In the genomic region with DNA sequence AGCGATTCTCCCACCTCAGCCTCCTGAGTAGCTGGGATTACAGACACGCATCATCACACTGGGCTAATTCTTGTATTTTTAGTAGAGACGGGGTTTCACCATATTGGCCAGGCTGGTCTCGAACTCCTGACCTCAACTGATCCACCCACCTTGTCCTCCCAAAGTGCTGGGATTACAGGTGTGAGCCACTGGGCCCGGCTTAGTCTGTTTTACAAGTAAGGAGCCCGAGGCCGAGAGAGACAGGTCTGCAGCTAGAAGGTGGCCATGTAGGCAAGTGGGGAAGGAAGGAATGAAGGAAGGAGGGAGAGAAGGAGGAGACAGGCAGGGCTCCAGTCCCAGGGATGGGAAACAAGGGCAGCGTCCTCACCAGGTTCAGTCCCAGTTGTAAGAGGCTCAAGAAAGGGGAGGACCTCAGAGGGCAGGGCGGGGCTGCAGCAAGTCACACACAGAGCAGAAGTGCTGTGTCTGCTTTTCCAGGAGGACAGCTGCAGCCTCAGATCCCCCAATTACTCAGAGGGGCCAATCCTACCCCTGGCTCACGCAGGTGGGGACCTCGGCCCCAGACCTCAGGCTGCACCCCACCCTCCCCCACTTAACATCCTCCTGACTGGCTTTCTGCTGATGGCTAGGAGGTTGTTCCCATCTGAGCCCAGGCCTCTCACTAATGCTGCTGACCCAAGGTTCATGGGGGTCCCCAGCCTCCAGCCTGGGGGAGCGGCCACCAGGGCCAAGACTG, we compare ENCODE assay signal across 13 cellular contexts. TPM values are rescaled to one million over a fixed set of nuclear protein-coding genes. Genes with fewer than 3 reads are reported as not detected.
DNase-seq lines count a peak whose midpoint lies in the region; ATAC-seq and TF ChIP-seq lines count a peak whose summit lies in the region.
"Had no signal": no experiment of that assay in that cellular context is flagged by ENCODE, and none has a peak within 500 bp of the region (broad histone marks: within the 10 kb centered on the region; RNA-seq: fewer than 3 reads in every experiment).

No MANE protein-coding gene starts in this region.

- H3K27me3 ChIP-seq in adipocyte (replicated peaks; ENCODE audit: control insufficient read depth, insufficient read depth, low read length) (peaks cover 4% of the 10 kb centered on the region), heart right ventricle (peaks cover 0 to 30% (median 4%) of the 10 kb centered on the region in 7 donors), osteoblast (ENCODE audit: insufficient read depth, low read length) (peaks cover 13% of the 10 kb centered on the region)
- H3K27me3 ChIP-seq: cardiac muscle cell had no signal

- ATAC-seq in heart right ventricle (peak in 7 of 8 donors; percentile 44 to 79 (median 66)), HG03469 (IDR thresholded peaks at IDR 0.05; ENCODE audit: unreplicated experiment) (no peak)
- ATAC-seq: Panc1 had no signal

- H3K4me1 ChIP-seq in adipocyte (ENCODE audit: control insufficient read depth, insufficient read depth, low read length) (peaks cover 12% of the 10 kb centered on the region), heart right ventricle (peaks cover 0 to 7% (median 0%) of the 10 kb centered on the region in 9 donors), osteoblast (ENCODE audit: insufficient read depth, low read length) (no peaks in the 10 kb centered on the region)

- H3K9me3 ChIP-seq in adipocyte (ENCODE audit: control insufficient read depth, low read length) (peaks cover 9% of the 10 kb centered on the region), heart right ventricle (peaks cover 0 to 4% (median 0%) of the 10 kb centered on the region in 11 donors), osteoblast (ENCODE audit: low read depth, low read length) (no peaks in the 10 kb centered on the region)

- no peaks in the 10 kb centered on the region for H3K79me2 ChIP-seq in osteoblast (ENCODE audit: insufficient read depth, low read length)

- peak overlapping the region; percentile 79 for H3K9ac ChIP-seq in adipocyte (ENCODE audit: low read length)

- no peak overlapping the region for H3K4me2 ChIP-seq in osteoblast (ENCODE audit: insufficient read depth, low read length)

- no peaks in the 10 kb centered on the region for H4K20me1 ChIP-seq in osteoblast (ENCODE audit: insufficient read depth, low read length)

- TF ChIP-seq CTCF in heart right ventricle (IDR thresholded peaks at IDR 0.05) (no peak), osteoblast (IDR thresholded peaks at IDR 0.05; ENCODE audit: extremely low read depth, low read depth, low read length) (no peak)

- DNase-seq in AG20443 (ENCODE audit: low spot score): peak; percentile 76
- DNase-seq in adipocyte (ENCODE audit: low read depth): peak; percentile 64
- DNase-seq in heart right ventricle: no peak
- DNase-seq in osteoblast (ENCODE audit: insufficient read length, low spot score, missing footprints): peak; percentile 25
- no peak for DNase-seq in putamen (ENCODE audit: low spot score)
- DNase-seq in activated CD4-positive, alpha-beta T cell treated with anti-CD3 and anti-CD28 coated beads, Interleukin-2, amount 50 U/mL, for 1 hour: no peak
- DNase-seq in ureter (ENCODE audit: low spot score): no peak
- DNase-seq: GF-D8, mesendoderm, NCI-H2029 treated with DMSO at 0.1 percent for 48 hours had no signal

- no peak overlapping the region for H3K4me3 ChIP-seq in adipocyte (ENCODE audit: low read length)
- H3K4me3 ChIP-seq in heart right ventricle: no peak overlapping the region
- no peak overlapping the region for H3K4me3 ChIP-seq in osteoblast (ENCODE audit: insufficient read depth, low read length)
- H3K4me3 ChIP-seq: cardiac muscle cell had no signal

- intact Hi-C loops in heart right ventricle (cut with DNase I): no loop called here

- no peaks in the 10 kb centered on the region for H3K36me3 ChIP-seq in adipocyte (ENCODE audit: control insufficient read depth, insufficient read depth, low read length, severe bottlenecking)
- H3K36me3 ChIP-seq in heart right ventricle: no peaks in the 10 kb centered on the region
- no peaks in the 10 kb centered on the region for H3K36me3 ChIP-seq in osteoblast (ENCODE audit: insufficient read depth, low read length)
- H3K36me3 ChIP-seq: cardiac muscle cell had no signal

- H3K27ac ChIP-seq in heart right ventricle (peak overlapping the region in 1 of 10 donors; percentile 39), osteoblast (ENCODE audit: low read depth, low read length) (no peak overlapping the region)
- H3K27ac ChIP-seq: cardiac muscle cell had no signal

- 76 to 81% methylated on average over 11 to 12 of the region's 12 CpGs for WGBS in heart right ventricle, 2 donors

- H2AFZ ChIP-seq in osteoblast (ENCODE audit: low read length): no peak overlapping the region

RNA-seq across cellular contexts. Expression of a gene that starts 53.8 kb away (rescaled TPM):
- total RNA-seq in heart right ventricle (1 to 10 TPM in 9 of 10 donors, under 1 TPM in 1; 0.96 to 4.8 (median 2.9) TPM), osteoblast (13.0 and 14.8 TPM in 2 replicates), ureter (27.6 TPM)
- 1 to 10 TPM; 2.8 to 3.4 TPM for polyA plus RNA-seq in heart right ventricle

Comparison
In these comparisons a context has a peak if more than half of its experiments do, and no peak if none do; other contexts are left out.
1. DNase-seq: peak in AG20443 (single experiment), adipocyte (single experiment) and osteoblast (single experiment); none in heart right ventricle (0 of 2), putamen (single experiment), activated CD4-positive, alpha-beta T cell treated with anti-CD3 and anti-CD28 coated beads, Interleukin-2, amount 50 U/mL, for 1 hour (single experiment) and ureter (single experiment).